8 cellular contexts compared by ENCODE assay signal in the genomic region with DNA sequence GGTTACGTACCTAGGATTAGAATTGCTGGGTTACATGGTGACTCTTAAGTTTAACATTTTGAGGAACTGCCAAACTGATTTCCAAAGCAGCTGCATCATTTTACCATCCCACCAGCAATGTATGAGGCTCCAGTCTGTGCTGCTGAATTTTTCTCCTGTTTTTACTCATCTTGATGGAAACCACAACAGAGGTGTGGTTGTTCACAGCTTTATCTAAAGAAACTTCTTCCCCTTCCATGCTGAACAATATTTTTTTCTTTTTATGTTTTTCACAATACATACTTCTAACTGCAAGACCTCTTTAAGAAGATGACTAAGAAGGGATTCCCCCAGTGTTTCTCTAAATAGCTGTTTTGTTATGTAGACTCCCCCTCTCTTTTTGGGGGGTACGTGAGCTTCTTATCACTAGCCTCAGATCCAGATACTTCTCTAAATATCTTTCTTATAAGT. TPM values are rescaled to one million over a fixed set of nuclear protein-coding genes. Genes with fewer than 3 reads are reported as not detected.
DNase-seq lines count a peak whose midpoint lies in the region; ATAC-seq and TF ChIP-seq lines count a peak whose summit lies in the region.

No MANE protein-coding gene starts in this region.

- ATAC-seq in GM21737 (IDR thresholded peaks at IDR 0.05; ENCODE audit: unreplicated experiment), result peak; percentile 50
- ATAC-seq in SK-N-SH treated with all-trans-retinoic acid at 6 μM for 48 hours, result peak; percentile 28
- ATAC-seq in lower lobe of right lung, result no peak
- no peak for ATAC-seq in aorta (ENCODE audit: low FRiP score)

- POLR2A ChIA-PET in GM10248 (lab: Yijun Ruan, JAX), result interaction anchor here (0.7 kb wide), 1 partner anchor 24 kb away, joined by 3 read pairs; the partner anchor contains the start of gene TCP11L1

- no peaks in the 10 kb centered on the region for H3K27me3 ChIP-seq in lower lobe of right lung (ENCODE audit: low read depth)
- H3K27me3 ChIP-seq in aorta (ENCODE audit: control insufficient read depth in 1 of 2, insufficient read depth in 2 of 2, low read length in 1 of 2), result no peaks in the 10 kb centered on the region
- no peaks in the 10 kb centered on the region for H3K27me3 ChIP-seq in H7 (ENCODE audit: control insufficient read depth, insufficient read depth, low read length)

- peaks cover 78% of the 10 kb centered on the region for H3K36me3 ChIP-seq in lower lobe of right lung
- peaks cover 4 to 11% of the 10 kb centered on the region in 2 donors for H3K36me3 ChIP-seq in aorta (ENCODE audit: control insufficient read depth in 1 of 2, insufficient read depth in 2 of 2, low read length in 1 of 2)
- H3K36me3 ChIP-seq in H7 (replicated peaks; ENCODE audit: control insufficient read depth, insufficient read depth, low read length), result no peaks in the 10 kb centered on the region; the same call in 1 of the 2 replicates

- intact Hi-C loops in lower lobe of right lung (cut with DNase I), result loop anchor here (5.0 kb wide), 1 partner anchor 101 kb away; no protein-coding TSS in a partner anchor
- intact Hi-C loops in aorta (cut with DNase I), result no loop called here

- DNase-seq in GM10248 (ENCODE audit: extremely low spot score) (peak; percentile 45), lower lobe of right lung (no peak), aorta (no peak), H7 (no peak), 8988T (no peak)
- no peak for DNase-seq in central memory CD4-positive, alpha-beta T cell

- no peaks in the 10 kb centered on the region for H3K9me3 ChIP-seq in lower lobe of right lung
- H3K9me3 ChIP-seq in aorta (ENCODE audit: control insufficient read depth, low read length), result no peaks in the 10 kb centered on the region

- H3K27ac ChIP-seq in lower lobe of right lung (peak overlapping the region; percentile 5), aorta (ENCODE audit: low read depth in 1 of 2, low read length in 2 of 2) (no peak overlapping the region)

- WGBS in aorta, 2 donors, result 55 to 61% methylated on average over 2 of the region's 2 CpGs

- TF ChIP-seq CTCF in GM10248 (IDR thresholded peaks at IDR 0.05; ENCODE audit: control extremely low read depth, extremely low read depth, low read depth, missing control alignments), result no peak
- TF ChIP-seq CTCF in lower lobe of right lung (IDR thresholded peaks at IDR 0.05), result no peak

- H3K4me3 ChIP-seq in lower lobe of right lung, result no peak overlapping the region
- H3K4me3 ChIP-seq in aorta (ENCODE audit: low read length in 2 of 2), result no peak overlapping the region
- H3K4me3 ChIP-seq in H7 (ENCODE audit: insufficient read depth, low read depth, low read length), result no peak overlapping the region

- H3K4me1 ChIP-seq in lower lobe of right lung, result peaks cover 21% of the 10 kb centered on the region
- no peaks in the 10 kb centered on the region for H3K4me1 ChIP-seq in aorta (ENCODE audit: control insufficient read depth in 1 of 2, insufficient read depth in 2 of 2, low read length in 2 of 2)

- CTCF ChIA-PET in GM10248 (lab: Yijun Ruan, JAX), result interaction anchor here (0.9 to 10.4 kb wide), 15 partner anchors 10 to 272 kb away, joined by 3 to 155 read pairs (median 4); no protein-coding TSS in a partner anchor

TF ChIP-seq in SK-N-SH treated with all-trans-retinoic acid at 6 μM for 48 hours, 23 proteins besides CTCF, POLR2A, EP300 and RAD21 (continues in another document):
- TF ChIP-seq TSHZ2 (CRISPR knock-in tag; IDR thresholded peaks at IDR 0.05) (no peak), ESRRG (CRISPR knock-in tag; IDR thresholded peaks at IDR 0.05) (no peak), BACH2 (CRISPR knock-in tag; IDR thresholded peaks at IDR 0.05; ENCODE audit: borderline replicate concordance) (no peak), ZNF70 (CRISPR knock-in tag; IDR thresholded peaks at IDR 0.05) (no peak), RARB (CRISPR knock-in tag; IDR thresholded peaks at IDR 0.05) (no peak), CREB5 (CRISPR knock-in tag; IDR thresholded peaks at IDR 0.05; ENCODE audit: low read depth) (no peak), TOX (CRISPR knock-in tag; IDR thresholded peaks at IDR 0.05; ENCODE audit: borderline replicate concordance) (no peak), ZFP3 (CRISPR knock-in tag; IDR thresholded peaks at IDR 0.05) (no peak), PPARA (CRISPR knock-in tag; IDR thresholded peaks at IDR 0.05; ENCODE audit: borderline replicate concordance) (no peak), ZNF565 (CRISPR knock-in tag; conservative IDR thresholded peaks at IDR 0.05; ENCODE audit: low read depth) (no peak), CSDC2 (CRISPR knock-in tag; IDR thresholded peaks at IDR 0.05) (no peak), TCF4 (CRISPR knock-in tag; IDR thresholded peaks at IDR 0.05; ENCODE audit: borderline replicate concordance) (no peak), GLIS3 (CRISPR knock-in tag; IDR thresholded peaks at IDR 0.05) (no peak), ZNF8 (CRISPR knock-in tag; IDR thresholded peaks at IDR 0.05) (no peak), ISL1 (CRISPR knock-in tag; IDR thresholded peaks at IDR 0.05) (no peak), ARNTL (CRISPR knock-in tag; IDR thresholded peaks at IDR 0.05; ENCODE audit: borderline replicate concordance, low read depth) (no peak), POU6F1 (CRISPR knock-in tag; IDR thresholded peaks at IDR 0.05; ENCODE audit: borderline replicate concordance, low read depth) (no peak)
- TF ChIP-seq, protein P1, sequence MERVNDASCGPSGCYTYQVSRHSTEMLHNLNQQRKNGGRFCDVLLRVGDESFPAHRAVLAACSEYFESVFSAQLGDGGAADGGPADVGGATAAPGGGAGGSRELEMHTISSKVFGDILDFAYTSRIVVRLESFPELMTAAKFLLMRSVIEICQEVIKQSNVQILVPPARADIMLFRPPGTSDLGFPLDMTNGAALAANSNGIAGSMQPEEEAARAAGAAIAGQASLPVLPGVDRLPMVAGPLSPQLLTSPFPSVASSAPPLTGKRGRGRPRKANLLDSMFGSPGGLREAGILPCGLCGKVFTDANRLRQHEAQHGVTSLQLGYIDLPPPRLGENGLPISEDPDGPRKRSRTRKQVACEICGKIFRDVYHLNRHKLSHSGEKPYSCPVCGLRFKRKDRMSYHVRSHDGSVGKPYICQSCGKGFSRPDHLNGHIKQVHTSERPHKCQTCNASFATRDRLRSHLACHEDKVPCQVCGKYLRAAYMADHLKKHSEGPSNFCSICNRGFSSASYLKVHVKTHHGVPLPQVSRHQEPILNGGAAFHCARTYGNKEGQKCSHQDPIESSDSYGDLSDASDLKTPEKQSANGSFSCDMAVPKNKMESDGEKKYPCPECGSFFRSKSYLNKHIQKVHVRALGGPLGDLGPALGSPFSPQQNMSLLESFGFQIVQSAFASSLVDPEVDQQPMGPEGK (CRISPR knock-in tag; IDR thresholded peaks at IDR 0.05; ENCODE audit: borderline replicate concordance), result no peak

RNA-seq across cellular contexts. Expression of gene TCP11L1, which starts 24.0 kb away (rescaled TPM):
- total RNA-seq in lower lobe of right lung (18.1 TPM), aorta (10 to 100 TPM; 35.2 to 39.4 TPM)
- polyA plus RNA-seq in aorta, result 10 to 100 TPM; 10.8 to 12.1 TPM
- 10.6 and 12.5 TPM in 2 replicates for total RNA-seq in H7 (2014; rRNA removed; shearing (Covaris generic))

RNA-seq across cellular contexts. Expression of gene DEPDC7, which starts 47.7 kb away (rescaled TPM):
- total RNA-seq in lower lobe of right lung (0.71 TPM), aorta (1 to 10 TPM in 1 of 2 donors, under 1 TPM in 1; 0.78 to 2.6 TPM)
- polyA plus RNA-seq in aorta, result 1 to 10 TPM in 1 of 2 donors, under 1 TPM in 1; 0.31 to 6.4 TPM
- 5.6 and 6.2 TPM in 2 replicates for total RNA-seq in H7 (2014; rRNA removed; shearing (Covaris generic))

Comparison
In these comparisons a context has a peak if more than half of its experiments do, and no peak if none do; other contexts are left out.
1. ATAC-seq: peak in GM21737 (single experiment) and SK-N-SH treated with all-trans-retinoic acid at 6 μM for 48 hours (single experiment); none in lower lobe of right lung (0 of 2) and aorta (single experiment).